Comparison of ENCODE assay signal across 18 cellular contexts in the genomic region with DNA sequence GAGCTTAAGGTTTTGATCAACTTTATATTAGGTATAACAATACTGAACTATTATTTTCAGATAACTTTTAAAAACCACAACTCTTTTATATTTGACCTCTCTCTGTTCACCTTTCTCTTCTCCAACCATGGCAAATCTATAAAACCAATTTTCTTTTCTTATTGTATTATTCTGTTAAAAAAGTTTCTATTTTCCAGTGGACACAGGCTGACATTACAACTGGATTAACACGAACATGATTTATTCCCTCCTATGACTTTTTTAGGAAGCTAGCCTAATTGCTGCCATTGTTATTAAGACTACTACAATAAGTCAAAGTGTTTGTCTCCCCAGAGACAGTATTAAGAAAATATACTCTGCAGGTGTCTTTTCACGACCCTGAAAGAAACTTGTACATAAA.
DNase-seq lines count a peak whose midpoint lies in the region; ATAC-seq and TF ChIP-seq lines count a peak whose summit lies in the region.
"Had no signal": no experiment of that assay in that cellular context is flagged by ENCODE, and none has a peak within 500 bp of the region (broad histone marks: within the 10 kb centered on the region; RNA-seq: fewer than 3 reads in every experiment).

No MANE protein-coding gene starts in this region.

- POLR2A ChIA-PET in A673 (lab: Charles Lee; ENCODE audit: low non-redundant PET) = no interaction called here
- POLR2A ChIA-PET in HEK293T (lab: Yijun Ruan, JAX) = no interaction called here

- H3K27me3 ChIP-seq in A673 (replicated peaks; ENCODE audit: insufficient read depth, low read depth, low read length, poor library complexity) = no peaks in the 10 kb centered on the region
- H3K27me3 ChIP-seq: BE2C had no signal

- H3K27ac Mint-ChIP-seq in neural crest cell (ENCODE audit: unreplicated experiment) = no peak overlapping the region
- H3K27ac Mint-ChIP-seq: CD4-positive, alpha-beta T cell; IgD-negative memory B cell had no signal

- peaks cover 15% of the 10 kb centered on the region for H3K4me1 ChIP-seq in A673 (ENCODE audit: insufficient read depth, low read length, poor library complexity, severe bottlenecking)
- H3K4me1 ChIP-seq: BE2C, Caco-2, HAP-1 had no signal

- H3K27me3 Mint-ChIP-seq in neural crest cell (ENCODE audit: low read depth) = no peaks in the 10 kb centered on the region
- H3K27me3 Mint-ChIP-seq: CD4-positive, alpha-beta T cell; IgD-negative memory B cell had no signal

- BruUV-seq in A673 (replicated peaks; lab: Mats Ljungman, UMichigan) = no TSS peak

- no peak for ATAC-seq in HG03175 (IDR thresholded peaks at IDR 0.05; ENCODE audit: unreplicated experiment)
- ATAC-seq: HepG2 had no signal

- CTCF ChIA-PET in A673 (lab: Charles Lee) = interaction anchor here (0.6 kb wide), 1 partner anchor 483 kb away, joined by 3 read pairs; no protein-coding TSS in a partner anchor
- CTCF ChIA-PET in HEK293T (lab: Yijun Ruan, JAX) = no interaction called here

- no peak overlapping the region for H3K4me3 Mint-ChIP-seq in neural crest cell
- H3K4me3 Mint-ChIP-seq: CD4-positive, alpha-beta T cell; IgD-negative memory B cell had no signal

- H3K36me3 ChIP-seq in A673 (ENCODE audit: insufficient read depth, low read length, poor library complexity, severe bottlenecking) = no peaks in the 10 kb centered on the region
- H3K36me3 ChIP-seq: BE2C, HAP-1 had no signal

- no peaks in the 10 kb centered on the region for H3K36me3 Mint-ChIP-seq in neural crest cell (ENCODE audit: low read depth)
- H3K36me3 Mint-ChIP-seq: IgD-negative memory B cell had no signal

- 0 out of 2 replicates have a peak, but pooled peaks have one; percentile 20 for TF ChIP-seq CTCF in A673 (conservative IDR thresholded peaks at IDR 0.05; ENCODE audit: low read depth, low read length)
- 0 out of 2 replicates have a peak, but pooled peaks have one; percentile 12 for TF ChIP-seq CTCF in VCaP (conservative IDR thresholded peaks at IDR 0.05)
- peak; percentile 40 for TF ChIP-seq CTCF in neural crest cell (conservative IDR thresholded peaks at IDR 0.05)

- no peaks in the 10 kb centered on the region for H3K9me3 Mint-ChIP-seq in neural crest cell

- DNase-seq in A673 (ENCODE audit: low spot score) (peak; percentile 47), HEK293T (ENCODE audit: extremely low spot score) (no peak), neural crest cell (ENCODE audit: low read depth, low spot score) (no peak), OCI-M2 (lab: John Stamatoyannopoulos, UW; ENCODE audit: unreplicated experiment) (no peak)
- DNase-seq in activated CD4-positive, alpha-beta T cell treated with anti-CD3 and anti-CD28 coated beads for 48 hours = no peak
- DNase-seq: ACHN; BE2C; C1 segment of cervical spinal cord; Caco-2; CD4-positive, alpha-beta T cell; DMS79; GDM1; GM23248 had no signal

- no peaks in the 10 kb centered on the region for H3K9me3 ChIP-seq in A673 (ENCODE audit: low read depth, low read length, poor library complexity, severe bottlenecking)
- H3K9me3 ChIP-seq: BE2C, Caco-2, HAP-1 had no signal

- intact Hi-C loops in A673 (cut with micrococcal nuclease; ENCODE audit: unreplicated experiment) = no loop called here

- no peak overlapping the region for H3K4me3 ChIP-seq in A673 (ENCODE audit: low read depth, low read length, poor library complexity, severe bottlenecking)
- H3K4me3 ChIP-seq: GM23248, HAP-1 had no signal

- H3K27ac ChIP-seq in A673 (ENCODE audit: low read depth, low read length, poor library complexity, severe bottlenecking) (no peak overlapping the region), VCaP (no peak overlapping the region)
- H3K27ac ChIP-seq: GM23248 had no signal

- H3K4me1 Mint-ChIP-seq in neural crest cell = no peaks in the 10 kb centered on the region
- H3K4me1 Mint-ChIP-seq: IgD-negative memory B cell had no signal

TF ChIP-seq in HEK293T, 16 proteins besides CTCF, POLR2A, EP300 and RAD21:
- TF ChIP-seq ELF4 (IDR thresholded peaks at IDR 0.05) = no peak
- TF ChIP-seq, protein P1, sequence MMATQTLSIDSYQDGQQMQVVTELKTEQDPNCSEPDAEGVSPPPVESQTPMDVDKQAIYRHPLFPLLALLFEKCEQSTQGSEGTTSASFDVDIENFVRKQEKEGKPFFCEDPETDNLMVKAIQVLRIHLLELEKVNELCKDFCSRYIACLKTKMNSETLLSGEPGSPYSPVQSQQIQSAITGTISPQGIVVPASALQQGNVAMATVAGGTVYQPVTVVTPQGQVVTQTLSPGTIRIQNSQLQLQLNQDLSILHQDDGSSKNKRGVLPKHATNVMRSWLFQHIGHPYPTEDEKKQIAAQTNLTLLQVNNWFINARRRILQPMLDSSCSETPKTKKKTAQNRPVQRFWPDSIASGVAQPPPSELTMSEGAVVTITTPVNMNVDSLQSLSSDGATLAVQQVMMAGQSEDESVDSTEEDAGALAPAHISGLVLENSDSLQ (IDR thresholded peaks at IDR 0.05) = peak; percentile 83
